Comparison of ENCODE assay signal across 14 cellular contexts in genomic region chr4:75919914-75920313, GRCh38. TPM values are rescaled to one million over a fixed set of nuclear protein-coding genes. Genes with fewer than 3 reads are reported as not detected.
DNase-seq lines count a peak whose midpoint lies in the region; TF ChIP-seq lines count a peak whose summit lies in the region.
"Had no signal": no experiment of that assay in that cellular context is flagged by ENCODE, and none has a peak within 500 bp of the region (broad histone marks: within the 10 kb centered on the region; RNA-seq: fewer than 3 reads in every experiment).

No MANE protein-coding gene starts in this region.

- no peak overlapping the region for H3K9ac ChIP-seq in trophoblast cell (ENCODE audit: low read length)

- no peak overlapping the region for H2AK5ac ChIP-seq in trophoblast cell (ENCODE audit: low read length)

- H2AFZ ChIP-seq in trophoblast cell (ENCODE audit: insufficient read depth, low read length, poor library complexity), result no peak overlapping the region

- H3K4me3 ChIP-seq in Peyer's patch (no peak overlapping the region), fibroblast of the aortic adventitia (ENCODE audit: low read depth, low read length) (no peak overlapping the region), trophoblast cell (ENCODE audit: low read depth, low read length) (no peak overlapping the region), esophagus muscularis mucosa (no peak overlapping the region)
- H3K4me3 ChIP-seq: tibial nerve had no signal

- no peak overlapping the region for H3K23ac ChIP-seq in trophoblast cell (ENCODE audit: low read length)

- no peak overlapping the region for H2BK5ac ChIP-seq in trophoblast cell (ENCODE audit: low read depth, low read length, poor library complexity)

- no peak overlapping the region for H3K4me2 ChIP-seq in trophoblast cell (ENCODE audit: low read length)

- TF ChIP-seq CTCF in Peyer's patch (IDR thresholded peaks at IDR 0.05) (no peak), fibroblast of the aortic adventitia (IDR thresholded peaks at IDR 0.05; ENCODE audit: insufficient read depth, low read length) (no peak), esophagus muscularis mucosa (IDR thresholded peaks at IDR 0.05) (no peak)

- H2BK12ac ChIP-seq in trophoblast cell (ENCODE audit: low read length), result no peak overlapping the region

- no peak overlapping the region for H3K4ac ChIP-seq in trophoblast cell (ENCODE audit: low read depth, low read length)

- H3K79me2 ChIP-seq in trophoblast cell (ENCODE audit: control insufficient read depth, insufficient read depth, low read length, poor library complexity), result no peaks in the 10 kb centered on the region

- H4K8ac ChIP-seq in trophoblast cell (ENCODE audit: low read depth, low read length), result no peak overlapping the region

- H3K27me3 ChIP-seq in Peyer's patch (no peaks in the 10 kb centered on the region), trophoblast cell (ENCODE audit: insufficient read depth, low read length) (no peaks in the 10 kb centered on the region), esophagus muscularis mucosa (no peaks in the 10 kb centered on the region)
- H3K27me3 ChIP-seq: tibial nerve had no signal

- H3K4me1 ChIP-seq in Peyer's patch (peaks cover 0 to 31% (median 0%) of the 10 kb centered on the region in 4 donors), trophoblast cell (ENCODE audit: control insufficient read depth in 1 of 2, insufficient read depth in 2 of 2, low read length in 2 of 2) (peaks cover 0 to 4% of the 10 kb centered on the region in 2 experiments), esophagus muscularis mucosa (peaks cover 0 to 27% (median 19%) of the 10 kb centered on the region in 4 donors)
- H3K4me1 ChIP-seq: tibial nerve had no signal

- H3K14ac ChIP-seq in trophoblast cell (ENCODE audit: low read length), result no peak overlapping the region

- H3K18ac ChIP-seq in trophoblast cell (ENCODE audit: low read length), result no peak overlapping the region

- no peaks in the 10 kb centered on the region for H3K79me1 ChIP-seq in trophoblast cell (ENCODE audit: low read length)

- H3K9me3 ChIP-seq in Peyer's patch (no peaks in the 10 kb centered on the region), trophoblast cell (ENCODE audit: insufficient read depth, low read depth, low read length) (peaks cover 3% of the 10 kb centered on the region), esophagus muscularis mucosa (no peaks in the 10 kb centered on the region)
- H3K9me3 ChIP-seq: tibial nerve had no signal

- H4K91ac ChIP-seq in trophoblast cell (ENCODE audit: low read depth, low read length), result no peak overlapping the region

- DNase-seq in H4 (ENCODE audit: low spot score), result peak; percentile 58
- DNase-seq in Peyer's patch, result peak in 2 of 3 donors; percentile 72 to 76
- DNase-seq in fibroblast of the aortic adventitia (ENCODE audit: low read depth), result peak; percentile 66
- DNase-seq in trophoblast cell, result peak; percentile 2 to 15
- DNase-seq in dedifferentiated amniotic fluid mesenchymal stem cell (ENCODE audit: extremely low spot score), result no peak
- no peak for DNase-seq in esophagus muscularis mucosa (ENCODE audit: extremely low spot score)
- DNase-seq in effector CD4-positive, alpha-beta T cell, result no peak
- no peak for DNase-seq in NAMALWA (ENCODE audit: low spot score)
- DNase-seq: activated CD4-positive, alpha-beta T cell treated with anti-CD3 and anti-CD28 coated beads, Interleukin-2, amount 10 ng/mL, durations not matched to agents 7 days and 5 days; Karpas-422; NCI-H226 had no signal

- H2BK120ac ChIP-seq in trophoblast cell (ENCODE audit: insufficient read depth, low read length, poor library complexity), result no peak overlapping the region

- intact Hi-C loops in esophagus muscularis mucosa (cut with DNase I), result no loop called here

- no peak for TF ChIP-seq EP300 in esophagus muscularis mucosa (IDR thresholded peaks at IDR 0.05)

- WGBS in trophoblast cell (ENCODE audit: extremely low coverage, insufficient coverage, insufficient read length), result no CpG with 5 or more reads among the region's 3 CpGs
- 41% methylated on average over 3 of the region's 3 CpGs for WGBS in esophagus muscularis mucosa

- H3K27ac ChIP-seq in Peyer's patch, result peak overlapping the region in 3 of 4 donors; percentile 12 to 89 (median 32)
- no peak overlapping the region for H3K27ac ChIP-seq in trophoblast cell (ENCODE audit: low read depth, low read length)
- H3K27ac ChIP-seq in esophagus muscularis mucosa (replicated peaks in 1 of 4), result no peak overlapping the region

- H3K36me3 ChIP-seq in Peyer's patch (peaks cover 0 to 35% (median 0%) of the 10 kb centered on the region in 3 donors), trophoblast cell (ENCODE audit: control insufficient read depth in 1 of 2, insufficient read depth in 2 of 2, low read length in 2 of 2) (peaks cover 1 to 6% of the 10 kb centered on the region in 2 experiments), esophagus muscularis mucosa (peaks cover 8 to 74% (median 40%) of the 10 kb centered on the region in 4 donors)

- no peak overlapping the region for H4K12ac ChIP-seq in trophoblast cell (ENCODE audit: low read depth, low read length)

- TF ChIP-seq POLR2A in Peyer's patch (IDR thresholded peaks at IDR 0.05) (no peak), esophagus muscularis mucosa (IDR thresholded peaks at IDR 0.05; ENCODE audit: low read depth) (no peak)

RNA-seq across cellular contexts. Expression of gene PPEF2, which starts 17.7 kb away (rescaled TPM):
- not detected in 2 replicates for total RNA-seq in H4 (2014; rRNA removed; shearing (Covaris generic))
- under 1 TPM in 1 of 4 donors, not detected in 3; 0.54 TPM for total RNA-seq in Peyer's patch
- not detected in 2 replicates for total RNA-seq in fibroblast of the aortic adventitia (ENCODE audit: low replicate concordance)
- polyA plus RNA-seq in trophoblast cell (2013), result 0.01 and 0.04 TPM in 2 replicates
- not detected for total RNA-seq in esophagus muscularis mucosa
- total RNA-seq: omental fat pad; T-helper 1 cell treated with Interleukin-12 subunit alpha and Interleukin-12 subunit beta and Interleukin-4 antibody, amounts not matched to agents 30 ng/mL and 1 ng/mL, for 36 hours had no signal

RNA-seq across cellular contexts. Expression of gene NAAA, which starts 20.9 kb away (rescaled TPM):
- 0.39 and 4.3 TPM in 2 replicates for total RNA-seq in H4 (2014; rRNA removed; shearing (Covaris generic))
- total RNA-seq in Peyer's patch, result 100 to 1,000 TPM in 3 of 4 donors, 10 to 100 TPM in 1; 81.7 to 434 (median 177) TPM
- 46.1 and 48.1 TPM in 2 replicates for total RNA-seq in fibroblast of the aortic adventitia (ENCODE audit: low replicate concordance)
- 5.9 and 6.0 TPM in 2 replicates for polyA plus RNA-seq in trophoblast cell (2013)
- 10 to 100 TPM; 20.7 to 55.7 (median 26.6) TPM for total RNA-seq in esophagus muscularis mucosa

Comparison
In these comparisons a context has a peak if more than half of its experiments do, and no peak if none do; other contexts are left out.
1. DNase-seq: peak in H4 (single experiment), Peyer's patch (2 of 3), fibroblast of the aortic adventitia (single experiment) and trophoblast cell (2 of 2); none in dedifferentiated amniotic fluid mesenchymal stem cell (single experiment), esophagus muscularis mucosa (single experiment), effector CD4-positive, alpha-beta T cell (single experiment) and NAMALWA (single experiment).
2. H3K27ac ChIP-seq: peak in Peyer's patch (3 of 4); none in trophoblast cell (single experiment) and esophagus muscularis mucosa (0 of 4).